In genomic region chrX:103398321-103398937, GRCh38 we compare ENCODE assay signal across 11 cellular contexts. TPM values are rescaled to one million over a fixed set of nuclear protein-coding genes. Genes with fewer than 3 reads are reported as not detected.
DNase-seq lines count a peak whose midpoint lies in the region; ATAC-seq and TF ChIP-seq lines count a peak whose summit lies in the region.
"Had no signal": no experiment of that assay in that cellular context is flagged by ENCODE, and none has a peak within 500 bp of the region (broad histone marks: within the 10 kb centered on the region; RNA-seq: fewer than 3 reads in every experiment).

No MANE protein-coding gene starts in this region.

- H3K27me3 Mint-ChIP-seq in WTC11 (ENCODE audit: low read depth): peaks cover 71% of the 10 kb centered on the region

- no peak for TF ChIP-seq CTCF in WTC11 (IDR thresholded peaks at IDR 0.05)

- in situ Hi-C loops in SK-MEL-5 (cut with HindIII; ENCODE audit: low pct_unique_long_range_greater_than_20kb, low sequenced_read_pairs): no loop called here

- H3K27ac Mint-ChIP-seq in WTC11: no peak overlapping the region
- H3K27ac Mint-ChIP-seq: activated CD4-positive, alpha-beta T cell treated with anti-CD3 and anti-CD28 coated beads, Interleukin-2, amount 10 ng/mL, durations not matched to agents 7 days and 5 days had no signal

- POLR2A ChIA-PET in WTC11 (lab: Charles Lee): no interaction called here

- no peaks in the 10 kb centered on the region for H3K4me1 Mint-ChIP-seq in WTC11
- H3K4me1 Mint-ChIP-seq: activated CD4-positive, alpha-beta T cell treated with anti-CD3 and anti-CD28 coated beads, Interleukin-2, amount 10 ng/mL, durations not matched to agents 7 days and 5 days had no signal

- H3K36me3 Mint-ChIP-seq in WTC11: no peaks in the 10 kb centered on the region

- CTCF ChIA-PET in WTC11 (lab: Charles Lee): no interaction called here

- H3K4me3 Mint-ChIP-seq in WTC11: no peak overlapping the region
- H3K4me3 Mint-ChIP-seq: activated CD4-positive, alpha-beta T cell treated with anti-CD3 and anti-CD28 coated beads, Interleukin-2, amount 10 ng/mL, durations not matched to agents 7 days and 5 days had no signal

- no peaks in the 10 kb centered on the region for H3K9me3 Mint-ChIP-seq in WTC11
- H3K9me3 Mint-ChIP-seq: activated CD4-positive, alpha-beta T cell treated with anti-CD3 and anti-CD28 coated beads, Interleukin-2, amount 10 ng/mL, durations not matched to agents 7 days and 5 days had no signal

- DNase-seq in A172 (ENCODE audit: low spot score): peak; percentile 66
- peak; percentile 44 for DNase-seq in GM04503 (ENCODE audit: low read depth)
- peak; percentile 79 for DNase-seq in SK-MEL-5 (ENCODE audit: low read depth, low spot score)
- peak; percentile 84 for DNase-seq in fibroblast of the conjunctiva (ENCODE audit: low read depth)
- DNase-seq in activated effector memory CD4-positive, alpha-beta T cell treated with Interleukin-2 at 50 U/mL for 16 hours: no peak
- no peak for DNase-seq in WTC11 (ENCODE audit: low spot score)
- DNase-seq: activated CD4-positive, alpha-beta T cell treated with anti-CD3 and anti-CD28 coated beads, Interleukin-2, amount 10 ng/mL, durations not matched to agents 7 days and 5 days; KG1; nucleus accumbens had no signal

- no peak for ATAC-seq in GM21576 (IDR thresholded peaks at IDR 0.05; ENCODE audit: unreplicated experiment)
- ATAC-seq in WTC11: no peak
- ATAC-seq in GM18520 (IDR thresholded peaks at IDR 0.05; ENCODE audit: unreplicated experiment): no peak

TF ChIP-seq in WTC11, 78 proteins besides CTCF, POLR2A, EP300 and RAD21:
- TF ChIP-seq FOXP1 (CRISPR knock-in tag; IDR thresholded peaks at IDR 0.05; ENCODE audit: borderline replicate concordance) (no peak), CREB1 (CRISPR knock-in tag; IDR thresholded peaks at IDR 0.05) (no peak), ZNF416 (CRISPR knock-in tag; IDR thresholded peaks at IDR 0.05) (no peak), ATF6 (CRISPR knock-in tag; IDR thresholded peaks at IDR 0.05) (no peak), NR2C2 (CRISPR knock-in tag; IDR thresholded peaks at IDR 0.05) (no peak), CREM (CRISPR knock-in tag; IDR thresholded peaks at IDR 0.05) (no peak), SMAD3 (CRISPR knock-in tag; IDR thresholded peaks at IDR 0.05; ENCODE audit: borderline replicate concordance) (no peak), GRHL2 (CRISPR knock-in tag; IDR thresholded peaks at IDR 0.05; ENCODE audit: insufficient replicate concordance, severe bottlenecking) (no peak), ZNF671 (CRISPR knock-in tag; IDR thresholded peaks at IDR 0.05) (no peak), E2F4 (CRISPR knock-in tag; IDR thresholded peaks at IDR 0.05; ENCODE audit: borderline replicate concordance, low read depth) (no peak), MXD4 (CRISPR knock-in tag; IDR thresholded peaks at IDR 0.05; ENCODE audit: borderline replicate concordance) (no peak)
- TF ChIP-seq, protein P1, sequence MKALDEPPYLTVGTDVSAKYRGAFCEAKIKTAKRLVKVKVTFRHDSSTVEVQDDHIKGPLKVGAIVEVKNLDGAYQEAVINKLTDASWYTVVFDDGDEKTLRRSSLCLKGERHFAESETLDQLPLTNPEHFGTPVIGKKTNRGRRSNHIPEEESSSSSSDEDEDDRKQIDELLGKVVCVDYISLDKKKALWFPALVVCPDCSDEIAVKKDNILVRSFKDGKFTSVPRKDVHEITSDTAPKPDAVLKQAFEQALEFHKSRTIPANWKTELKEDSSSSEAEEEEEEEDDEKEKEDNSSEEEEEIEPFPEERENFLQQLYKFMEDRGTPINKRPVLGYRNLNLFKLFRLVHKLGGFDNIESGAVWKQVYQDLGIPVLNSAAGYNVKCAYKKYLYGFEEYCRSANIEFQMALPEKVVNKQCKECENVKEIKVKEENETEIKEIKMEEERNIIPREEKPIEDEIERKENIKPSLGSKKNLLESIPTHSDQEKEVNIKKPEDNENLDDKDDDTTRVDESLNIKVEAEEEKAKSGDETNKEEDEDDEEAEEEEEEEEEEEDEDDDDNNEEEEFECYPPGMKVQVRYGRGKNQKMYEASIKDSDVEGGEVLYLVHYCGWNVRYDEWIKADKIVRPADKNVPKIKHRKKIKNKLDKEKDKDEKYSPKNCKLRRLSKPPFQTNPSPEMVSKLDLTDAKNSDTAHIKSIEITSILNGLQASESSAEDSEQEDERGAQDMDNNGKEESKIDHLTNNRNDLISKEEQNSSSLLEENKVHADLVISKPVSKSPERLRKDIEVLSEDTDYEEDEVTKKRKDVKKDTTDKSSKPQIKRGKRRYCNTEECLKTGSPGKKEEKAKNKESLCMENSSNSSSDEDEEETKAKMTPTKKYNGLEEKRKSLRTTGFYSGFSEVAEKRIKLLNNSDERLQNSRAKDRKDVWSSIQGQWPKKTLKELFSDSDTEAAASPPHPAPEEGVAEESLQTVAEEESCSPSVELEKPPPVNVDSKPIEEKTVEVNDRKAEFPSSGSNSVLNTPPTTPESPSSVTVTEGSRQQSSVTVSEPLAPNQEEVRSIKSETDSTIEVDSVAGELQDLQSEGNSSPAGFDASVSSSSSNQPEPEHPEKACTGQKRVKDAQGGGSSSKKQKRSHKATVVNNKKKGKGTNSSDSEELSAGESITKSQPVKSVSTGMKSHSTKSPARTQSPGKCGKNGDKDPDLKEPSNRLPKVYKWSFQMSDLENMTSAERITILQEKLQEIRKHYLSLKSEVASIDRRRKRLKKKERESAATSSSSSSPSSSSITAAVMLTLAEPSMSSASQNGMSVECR (CRISPR knock-in tag; IDR thresholded peaks at IDR 0.05; ENCODE audit: borderline replicate concordance): no peak
- TF ChIP-seq, protein P2, sequence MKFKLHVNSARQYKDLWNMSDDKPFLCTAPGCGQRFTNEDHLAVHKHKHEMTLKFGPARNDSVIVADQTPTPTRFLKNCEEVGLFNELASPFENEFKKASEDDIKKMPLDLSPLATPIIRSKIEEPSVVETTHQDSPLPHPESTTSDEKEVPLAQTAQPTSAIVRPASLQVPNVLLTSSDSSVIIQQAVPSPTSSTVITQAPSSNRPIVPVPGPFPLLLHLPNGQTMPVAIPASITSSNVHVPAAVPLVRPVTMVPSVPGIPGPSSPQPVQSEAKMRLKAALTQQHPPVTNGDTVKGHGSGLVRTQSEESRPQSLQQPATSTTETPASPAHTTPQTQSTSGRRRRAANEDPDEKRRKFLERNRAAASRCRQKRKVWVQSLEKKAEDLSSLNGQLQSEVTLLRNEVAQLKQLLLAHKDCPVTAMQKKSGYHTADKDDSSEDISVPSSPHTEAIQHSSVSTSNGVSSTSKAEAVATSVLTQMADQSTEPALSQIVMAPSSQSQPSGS (CRISPR knock-in tag; IDR thresholded peaks at IDR 0.05; ENCODE audit: borderline replicate concordance, low read depth): no peak

RNA-seq across cellular contexts. Expression of gene BEX3, which starts 22.1 kb away (rescaled TPM):
- 187 and 228 TPM in 2 replicates for total RNA-seq in A172 (2014; rRNA removed; shearing (Covaris generic))
- total RNA-seq in SK-MEL-5 (2014; rRNA removed; shearing (Covaris generic)): 269 and 278 TPM in 2 replicates
- polyA plus RNA-seq in SK-MEL-5 (2015; cell fraction: cytosol; rRNA removed): 160 and 214 TPM in 2 replicates
- polyA plus RNA-seq in SK-MEL-5 (2015; cell fraction: nucleus; rRNA removed): 51.7 and 67.9 TPM in 2 replicates
- total RNA-seq in WTC11 (2021): 263 to 292 TPM (median 277 TPM) in 3 replicates

RNA-seq across cellular contexts. Expression of gene TCEAL9, which starts 42.1 kb away (rescaled TPM):
- 166 and 199 TPM in 2 replicates for total RNA-seq in A172 (2014; rRNA removed; shearing (Covaris generic))
- total RNA-seq in SK-MEL-5 (2014; rRNA removed; shearing (Covaris generic)): 71.7 and 72.0 TPM in 2 replicates
- polyA plus RNA-seq in SK-MEL-5 (2015; cell fraction: cytosol; rRNA removed): 70.4 and 74.6 TPM in 2 replicates
- 36.8 and 59.1 TPM in 2 replicates for polyA plus RNA-seq in SK-MEL-5 (2015; cell fraction: nucleus; rRNA removed)
- total RNA-seq in WTC11 (2021): 30.4 to 35.0 TPM (median 30.7 TPM) in 3 replicates
- total RNA-seq: activated CD4-positive, alpha-beta T cell treated with anti-CD3 and anti-CD28 coated beads, Interleukin-2, amount 10 ng/mL, durations not matched to agents 7 days and 5 days had no signal

Comparison
In these comparisons a context has a peak if more than half of its experiments do, and no peak if none do; other contexts are left out.
1. DNase-seq: peak in A172 (single experiment), GM04503 (single experiment), SK-MEL-5 (single experiment) and fibroblast of the conjunctiva (single experiment); none in activated effector memory CD4-positive, alpha-beta T cell treated with Interleukin-2 at 50 U/mL for 16 hours (single experiment) and WTC11 (single experiment).